In genomic region chr11:83292709-83293435, GRCh38 we compare ENCODE assay signal across 8 cellular contexts. TPM values are rescaled to one million over a fixed set of nuclear protein-coding genes. Genes with fewer than 3 reads are reported as not detected.
A peak's percentile ranks its signal among the peaks of the same experiment; 100 is the strongest.
DNase-seq lines count a peak whose midpoint lies in the region; ATAC-seq lines count a peak whose summit lies in the region.

No MANE protein-coding gene starts in this region.

- H3K9ac ChIP-seq in Karpas-422 (ENCODE audit: low read length): no peak overlapping the region

- peak; percentile 2 for DNase-seq in activated CD8-positive, alpha-beta memory T cell treated with anti-CD3 and anti-CD28 coated beads, Interleukin-2, amount 50 U/mL, for 24 hours (ENCODE audit: extremely low read depth)
- no peak for DNase-seq in activated CD8-positive, alpha-beta memory T cell treated with anti-CD3 and anti-CD28 coated beads, Interleukin-2, amount 50 U/mL, for 4 hours
- DNase-seq in Karpas-422: peak; percentile 89
- peak; percentile 76 for DNase-seq in SK-MEL-5 (ENCODE audit: low read depth, low spot score)
- peak; percentile 17 for DNase-seq in central memory CD4-positive, alpha-beta T cell
- DNase-seq in left kidney (ENCODE audit: low read depth, low spot score): peak; percentile 78
- peak; percentile 27 for DNase-seq in stimulated activated naive CD8-positive, alpha-beta T cell treated with anti-CD3 and anti-CD28 coated beads, Interleukin-15, Interleukin-2, amounts not matched to agents 100 U/mL and 50 U/mL, for 24 hours

- H2AFZ ChIP-seq in Karpas-422 (ENCODE audit: low read length): no peak overlapping the region

- peak; percentile 63 for ATAC-seq in GM21717 (IDR thresholded peaks at IDR 0.05; ENCODE audit: unreplicated experiment)
- peak; percentile 85 for ATAC-seq in stimulated activated naive CD8-positive, alpha-beta T cell treated with anti-CD3 and anti-CD28 coated beads, Interleukin-15, Interleukin-2, amounts not matched to agents 100 U/mL and 50 U/mL, for 24 hours

- in situ Hi-C loops in SK-MEL-5 (cut with HindIII; ENCODE audit: low pct_unique_long_range_greater_than_20kb, low sequenced_read_pairs): no loop called here

- no peak overlapping the region for H3K27ac ChIP-seq in Karpas-422 (ENCODE audit: low read length)

- no peaks in the 10 kb centered on the region; the same call in 1 of the 2 replicates for H3K27me3 ChIP-seq in Karpas-422 (ENCODE audit: low read length)

- no peaks in the 10 kb centered on the region for H3K79me2 ChIP-seq in Karpas-422 (ENCODE audit: low read length)

- H3K4me1 ChIP-seq in Karpas-422 (ENCODE audit: low read length): peaks cover under 1% of the 10 kb centered on the region; the same call in 1 of the 2 replicates

- no peak overlapping the region for H3K4me3 ChIP-seq in Karpas-422 (ENCODE audit: low read length)

- no peaks in the 10 kb centered on the region for H4K20me1 ChIP-seq in Karpas-422 (ENCODE audit: insufficient read depth, low read depth, low read length)

- H3K9me2 ChIP-seq in Karpas-422 (replicated peaks; ENCODE audit: insufficient read depth, low read length): no peaks in the 10 kb centered on the region

- peak overlapping the region; percentile 22 for H3K4me2 ChIP-seq in Karpas-422 (ENCODE audit: low read depth, low read length, poor library complexity, severe bottlenecking)

- no peaks in the 10 kb centered on the region for H3K9me3 ChIP-seq in Karpas-422 (ENCODE audit: low read length)

- no peaks in the 10 kb centered on the region for H3K36me3 ChIP-seq in Karpas-422 (ENCODE audit: insufficient read depth, low read length)

RNA-seq across cellular contexts. Expression of gene CCDC90B, which starts 6.7 kb away (rescaled TPM):
- 81.1 and 121 TPM in 2 replicates for total RNA-seq in Karpas-422 (2014; rRNA removed; shearing (Covaris generic); ENCODE audit: low replicate concordance)
- 46.9 and 47.2 TPM in 2 replicates for total RNA-seq in SK-MEL-5 (2014; rRNA removed; shearing (Covaris generic))
- 26.1 and 27.5 TPM in 2 replicates for polyA plus RNA-seq in SK-MEL-5 (2015; cell fraction: cytosol; rRNA removed)
- 22.0 and 38.8 TPM in 2 replicates for polyA plus RNA-seq in SK-MEL-5 (2015; cell fraction: nucleus; rRNA removed)
